ENCODE assay signal across 2 cellular contexts in genomic region chr11:121467965-121468364, GRCh38.
TF ChIP-seq lines count a peak whose summit lies in the region.

No MANE protein-coding gene starts in this region.

TF ChIP-seq in liver, 16 proteins besides CTCF, POLR2A, EP300 and RAD21 (continued from another document):
- TF ChIP-seq HNF4A (conservative IDR thresholded peaks at IDR 0.05) (no peak), REST (IDR thresholded peaks at IDR 0.05) (no peak), ZBTB33 (IDR thresholded peaks at IDR 0.05) (no peak), JUND (IDR thresholded peaks at IDR 0.05) (no peak), EGR1 (IDR thresholded peaks at IDR 0.05; ENCODE audit: low read depth in 2 of 2) (no peak), SP1 (IDR thresholded peaks at IDR 0.05) (no peak)

TF ChIP-seq in HepG2, 621 proteins besides CTCF, POLR2A, EP300 and RAD21 (continued from another document):
- no peak for TF ChIP-seq ETV5 (CRISPR knock-in tag; IDR thresholded peaks at IDR 0.05; ENCODE audit: borderline replicate concordance)
- no peak for TF ChIP-seq TERF1 (CRISPR knock-in tag; IDR thresholded peaks at IDR 0.05)
- no peak for TF ChIP-seq NKX3-1 (CRISPR knock-in tag; IDR thresholded peaks at IDR 0.05)
- no peak for TF ChIP-seq HOMEZ (CRISPR knock-in tag; IDR thresholded peaks at IDR 0.05; ENCODE audit: low read depth)
- TF ChIP-seq ZNF276 (CRISPR knock-in tag; IDR thresholded peaks at IDR 0.05; ENCODE audit: low read depth): no peak
- no peak for TF ChIP-seq AKAP8 (CRISPR knock-in tag; IDR thresholded peaks at IDR 0.05)
- TF ChIP-seq ZNF747 (CRISPR knock-in tag; IDR thresholded peaks at IDR 0.05; ENCODE audit: borderline replicate concordance): no peak
- no peak for TF ChIP-seq LRRFIP1 (CRISPR knock-in tag; conservative IDR thresholded peaks at IDR 0.05)
- no peak for TF ChIP-seq CAMTA2 (CRISPR knock-in tag; IDR thresholded peaks at IDR 0.05; ENCODE audit: borderline replicate concordance)
- no peak for TF ChIP-seq CEBPZ (IDR thresholded peaks at IDR 0.05; ENCODE audit: low read length)
- no peak for TF ChIP-seq ATF7-NPFF (CRISPR knock-in tag; IDR thresholded peaks at IDR 0.05; ENCODE audit: low read depth)
- TF ChIP-seq ZFX (CRISPR knock-in tag; IDR thresholded peaks at IDR 0.05; ENCODE audit: low read depth): no peak
- no peak for TF ChIP-seq PHB2 (IDR thresholded peaks at IDR 0.05; ENCODE audit: partially characterized antibody)
- TF ChIP-seq ZNF83 (CRISPR knock-in tag; IDR thresholded peaks at IDR 0.05; ENCODE audit: borderline replicate concordance): no peak
- no peak for TF ChIP-seq HDAC6 (IDR thresholded peaks at IDR 0.05; ENCODE audit: low read depth, low read length)
- no peak for TF ChIP-seq SOX13 (IDR thresholded peaks at IDR 0.05)
- TF ChIP-seq SOX13 (CRISPR knock-in tag; conservative IDR thresholded peaks at IDR 0.05 in 1 of 2, IDR thresholded peaks at IDR 0.05 in 1 of 2): no peak
- TF ChIP-seq ATF2 (CRISPR knock-in tag; IDR thresholded peaks at IDR 0.05): no peak
